8 cellular contexts compared by ENCODE assay signal in genomic region chr6:157221049-157221816, GRCh38.
A peak's percentile ranks its signal among the peaks of the same experiment; 100 is the strongest.
DNase-seq lines count a peak whose midpoint lies in the region; ATAC-seq, FAIRE-seq and TF ChIP-seq lines count a peak whose summit lies in the region.

No MANE protein-coding gene starts in this region.

- H3K27ac ChIP-seq in CD4-positive, alpha-beta memory T cell (ENCODE audit: low read depth, low read length), result no peak overlapping the region
- H3K27ac ChIP-seq in astrocyte (ENCODE audit: low read depth, low read length) (peak overlapping the region; percentile 83), neural progenitor cell (no peak overlapping the region)

- intact Hi-C loops in CD4-positive, alpha-beta memory T cell (cut with micrococcal nuclease), result loop anchor here (1.0 kb wide), 2 partner anchors 14 to 53 kb away; no protein-coding TSS in a partner anchor

- H3K4me1 ChIP-seq in CD4-positive, alpha-beta memory T cell (ENCODE audit: insufficient read depth, low read length), result peaks cover 46% of the 10 kb centered on the region
- H3K4me1 ChIP-seq in astrocyte (ENCODE audit: insufficient read depth, low read length), result peaks cover 29% of the 10 kb centered on the region
- peaks cover 37% of the 10 kb centered on the region for H3K4me1 ChIP-seq in skeletal muscle satellite cell (ENCODE audit: control insufficient read depth, insufficient read depth, low read length)
- no peaks in the 10 kb centered on the region for H3K4me1 ChIP-seq in neural progenitor cell

- TF ChIP-seq CTCF in astrocyte (IDR thresholded peaks at IDR 0.05; ENCODE audit: insufficient read depth, low read depth, low read length) (no peak), neural progenitor cell (IDR thresholded peaks at IDR 0.05) (no peak)

- H3K79me2 ChIP-seq in astrocyte (ENCODE audit: insufficient read depth, low read length) (no peaks in the 10 kb centered on the region), neural progenitor cell (ENCODE audit: low read depth) (no peaks in the 10 kb centered on the region)

- peak overlapping the region; percentile 66 to 96 (median 81) for H3K27ac Mint-ChIP-seq in CD4-positive, alpha-beta memory T cell
- peak overlapping the region; percentile 85 for H3K27ac Mint-ChIP-seq in astrocyte (ENCODE audit: unreplicated experiment)
- no peak overlapping the region for H3K27ac Mint-ChIP-seq in neural progenitor cell

- H3K27me3 ChIP-seq in CD4-positive, alpha-beta memory T cell (ENCODE audit: insufficient read depth, low read length), result no peaks in the 10 kb centered on the region
- no peaks in the 10 kb centered on the region for H3K27me3 ChIP-seq in astrocyte (ENCODE audit: insufficient read depth, low read length)
- H3K27me3 ChIP-seq in skeletal muscle satellite cell (ENCODE audit: control insufficient read depth, insufficient read depth, low read length), result no peaks in the 10 kb centered on the region
- H3K27me3 ChIP-seq in neural progenitor cell, result no peaks in the 10 kb centered on the region

- no peaks in the 10 kb centered on the region for H3K36me3 ChIP-seq in CD4-positive, alpha-beta memory T cell (ENCODE audit: insufficient read depth, low read length)
- H3K36me3 ChIP-seq in astrocyte (ENCODE audit: insufficient read depth, low read length) (no peaks in the 10 kb centered on the region), skeletal muscle satellite cell (ENCODE audit: insufficient read depth, low read length) (no peaks in the 10 kb centered on the region), neural progenitor cell (no peaks in the 10 kb centered on the region)

- H3K9me3 Mint-ChIP-seq in CD4-positive, alpha-beta memory T cell, result peaks cover 0 to 3% (median 0%) of the 10 kb centered on the region in 8 donors
- peaks cover 4% of the 10 kb centered on the region for H3K9me3 Mint-ChIP-seq in astrocyte (ENCODE audit: unreplicated experiment)
- no peaks in the 10 kb centered on the region for H3K9me3 Mint-ChIP-seq in neural progenitor cell

- H3K4me2 ChIP-seq in astrocyte (ENCODE audit: low read length) (peak overlapping the region; percentile 81), skeletal muscle satellite cell (ENCODE audit: low read length) (peak overlapping the region; percentile 80), neural progenitor cell (no peak overlapping the region)

- H3K36me3 Mint-ChIP-seq in CD4-positive, alpha-beta memory T cell, result no peaks in the 10 kb centered on the region
- H3K36me3 Mint-ChIP-seq in astrocyte (ENCODE audit: low read depth, unreplicated experiment) (peaks cover 13% of the 10 kb centered on the region), neural progenitor cell (no peaks in the 10 kb centered on the region)

- H3K9me3 ChIP-seq in CD4-positive, alpha-beta memory T cell (ENCODE audit: control insufficient read depth in 1 of 2, low read length in 2 of 2), result no peaks in the 10 kb centered on the region
- H3K9me3 ChIP-seq in astrocyte (ENCODE audit: insufficient read depth, low read depth, low read length) (no peaks in the 10 kb centered on the region), skeletal muscle satellite cell (replicated peaks; ENCODE audit: low read length) (no peaks in the 10 kb centered on the region), neural progenitor cell (ENCODE audit: low read depth) (no peaks in the 10 kb centered on the region)

- H3K9ac ChIP-seq in astrocyte (ENCODE audit: low read length), result peak overlapping the region; percentile 66
- peak overlapping the region; percentile 71 for H3K9ac ChIP-seq in skeletal muscle satellite cell (ENCODE audit: low read depth, low read length)
- H3K9ac ChIP-seq in neural progenitor cell, result no peak overlapping the region

- H3K4me1 Mint-ChIP-seq in CD4-positive, alpha-beta memory T cell, result peaks cover 24 to 43% (median 34%) of the 10 kb centered on the region in 4 donors
- H3K4me1 Mint-ChIP-seq in astrocyte (ENCODE audit: low read depth, unreplicated experiment) (peaks cover 24% of the 10 kb centered on the region), neural progenitor cell (peaks cover 29% of the 10 kb centered on the region)

- CTCF ChIA-PET in CD4-positive, alpha-beta memory T cell (lab: Charles Lee; ENCODE audit: partially characterized antibody), result interaction anchor here (3.1 kb wide), 1 partner anchor 14 kb away, joined by 13 read pairs; no protein-coding TSS in a partner anchor

- POLR2A ChIA-PET in CD4-positive, alpha-beta memory T cell (lab: Charles Lee; ENCODE audit: partially characterized antibody), result interaction anchor here (0.8 kb wide), 1 partner anchor 9 kb away, joined by 4 read pairs; no protein-coding TSS in a partner anchor

- FAIRE-seq in astrocyte (lab: Jason Lieb, UNC), result peak; percentile 39

- no peaks in the 10 kb centered on the region for H3F3A ChIP-seq in neural progenitor cell (ENCODE audit: low read depth)

- H2AFZ ChIP-seq in astrocyte (ENCODE audit: low read depth, low read length), result peak overlapping the region; percentile 47
- no peak overlapping the region for H2AFZ ChIP-seq in neural progenitor cell (replicated peaks)

- H4K20me1 ChIP-seq in astrocyte (ENCODE audit: insufficient read depth, low read length) (no peaks in the 10 kb centered on the region), neural progenitor cell (ENCODE audit: low read depth) (no peaks in the 10 kb centered on the region)

- ATAC-seq in GM21576 (IDR thresholded peaks at IDR 0.05; ENCODE audit: unreplicated experiment), result peak; percentile 37

- peak overlapping the region; percentile 83 to 96 (median 89) for H3K4me3 Mint-ChIP-seq in CD4-positive, alpha-beta memory T cell
- H3K4me3 Mint-ChIP-seq in astrocyte (ENCODE audit: unreplicated experiment), result peak overlapping the region; percentile 54
- no peak overlapping the region for H3K4me3 Mint-ChIP-seq in neural progenitor cell

- H3K27me3 Mint-ChIP-seq in CD4-positive, alpha-beta memory T cell, result no peaks in the 10 kb centered on the region
- no peaks in the 10 kb centered on the region for H3K27me3 Mint-ChIP-seq in astrocyte (ENCODE audit: low read depth, unreplicated experiment)
- peaks cover 8% of the 10 kb centered on the region for H3K27me3 Mint-ChIP-seq in neural progenitor cell (ENCODE audit: insufficient read depth, low read depth)

- peak; percentile 80 to 84 (median 83) for DNase-seq in CD4-positive, alpha-beta memory T cell
- DNase-seq in MV-4-11 (lab: John Stamatoyannopoulos, UW) (peak; percentile 81), T-helper 9 cell (peak; percentile 76), astrocyte (ENCODE audit: low read depth) (peak; percentile 39), hippocampal formation (lab: John Stamatoyannopoulos, UW) (peak; percentile 29 to 46), neural progenitor cell (ENCODE audit: low spot score) (no peak)

- H3K4me3 ChIP-seq in CD4-positive, alpha-beta memory T cell (ENCODE audit: low read length in 2 of 2), result peak overlapping the region in 1 of 2 donors; percentile 66
- H3K4me3 ChIP-seq in astrocyte (ENCODE audit: insufficient read depth, low read depth, low read length) (peak overlapping the region; percentile 51), skeletal muscle satellite cell (ENCODE audit: low read length) (peak overlapping the region; percentile 68), neural progenitor cell (no peak overlapping the region)
